8 cellular contexts compared by ENCODE assay signal in the genomic region with DNA sequence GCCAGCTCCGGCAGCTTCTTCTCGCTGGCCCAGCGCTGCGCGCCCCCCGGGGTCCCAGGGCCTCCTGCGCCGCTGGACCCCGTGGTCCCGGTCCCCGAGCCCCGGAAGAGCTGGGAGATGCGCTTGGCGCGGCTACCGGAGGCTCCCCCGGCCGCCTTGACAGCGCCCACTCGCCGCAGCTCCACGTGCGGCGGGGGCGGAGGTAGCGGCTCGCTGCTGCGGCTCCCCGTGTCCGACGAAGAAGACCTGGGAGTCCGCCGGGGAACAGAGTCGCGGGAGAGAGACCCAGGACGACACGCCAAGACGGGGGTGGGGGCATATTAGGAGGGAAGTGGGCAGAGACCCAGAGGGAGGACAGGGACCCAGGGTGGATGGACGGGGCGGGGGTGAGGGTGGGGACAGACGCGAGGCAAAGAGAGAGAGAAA. TPM values are rescaled to one million over a fixed set of nuclear protein-coding genes. Genes with fewer than 3 reads are reported as not detected.
DNase-seq lines count a peak whose midpoint lies in the region; ATAC-seq, FAIRE-seq and TF ChIP-seq lines count a peak whose summit lies in the region.

No MANE protein-coding gene starts in this region.

- H3F3A ChIP-seq in PC-3 (ENCODE audit: low read length, unreplicated experiment): no peaks in the 10 kb centered on the region

- H4K20me1 ChIP-seq in PC-3 (ENCODE audit: low read length): no peaks in the 10 kb centered on the region

- peaks cover 34% of the 10 kb centered on the region for H3K36me3 Mint-ChIP-seq in Caco-2 (ENCODE audit: insufficient read depth, unreplicated experiment)
- H3K36me3 Mint-ChIP-seq in activated CD4-positive, alpha-beta memory T cell treated with anti-CD3 and anti-CD28 coated beads, Interleukin-2, amount 10 ng/mL, durations not matched to agents 7 days and 5 days (ENCODE audit: low read depth): no peaks in the 10 kb centered on the region

- peak overlapping the region; percentile 57; the same call in 1 of the 2 replicates for H3K4me2 ChIP-seq in PC-3 (ENCODE audit: low read length)

- no peaks in the 10 kb centered on the region for H3K79me2 ChIP-seq in PC-3 (ENCODE audit: low read length)

- peak overlapping the region; percentile 42; the same call in 1 of the 2 replicates for H2AFZ ChIP-seq in PC-3 (ENCODE audit: low read length)

- H3K4me1 Mint-ChIP-seq in Caco-2 (ENCODE audit: low read depth, unreplicated experiment): peaks cover 41% of the 10 kb centered on the region
- peaks cover 22% of the 10 kb centered on the region for H3K4me1 Mint-ChIP-seq in activated CD4-positive, alpha-beta memory T cell treated with anti-CD3 and anti-CD28 coated beads, Interleukin-2, amount 10 ng/mL, durations not matched to agents 7 days and 5 days

- H3K9me2 ChIP-seq in PC-3 (replicated peaks; ENCODE audit: low read length): no peaks in the 10 kb centered on the region

- H3K4me3 ChIP-seq in Caco-2 (ENCODE audit: low read depth, low read length) (peak overlapping the region; percentile 79), PC-3 (ENCODE audit: low read length) (no peak overlapping the region), esophagus (ENCODE audit: low read depth in 1 of 2, low read length in 2 of 2) (peak overlapping the region; percentile 55 to 67), pancreas (peak overlapping the region; percentile 35 to 80 (median 60))

- peaks cover 22% of the 10 kb centered on the region for H3K4me1 ChIP-seq in Caco-2
- no peaks in the 10 kb centered on the region; the same call in 1 of the 2 replicates for H3K4me1 ChIP-seq in PC-3 (ENCODE audit: insufficient read depth, low read length)
- H3K4me1 ChIP-seq in esophagus (ENCODE audit: control insufficient read depth in 2 of 2, insufficient read depth in 2 of 2, low read length in 1 of 2): peaks cover 3 to 20% of the 10 kb centered on the region in 2 donors
- H3K4me1 ChIP-seq in pancreas: peaks cover 0 to 10% (median 7%) of the 10 kb centered on the region in 3 donors

- no peak overlapping the region for H3K27ac Mint-ChIP-seq in Caco-2 (ENCODE audit: unreplicated experiment)
- no peak overlapping the region for H3K27ac Mint-ChIP-seq in activated CD4-positive, alpha-beta memory T cell treated with anti-CD3 and anti-CD28 coated beads, Interleukin-2, amount 10 ng/mL, durations not matched to agents 7 days and 5 days

- H3K9me3 ChIP-seq in Caco-2 (no peaks in the 10 kb centered on the region), PC-3 (ENCODE audit: low read length) (no peaks in the 10 kb centered on the region), esophagus (ENCODE audit: control insufficient read depth in 2 of 2, insufficient read depth in 1 of 2, low read depth in 1 of 2, low read length in 1 of 2) (peaks cover 0 to 2% of the 10 kb centered on the region in 2 donors), pancreas (no peaks in the 10 kb centered on the region)

- no peak overlapping the region for H3K27ac ChIP-seq in PC-3 (ENCODE audit: low read length)
- H3K27ac ChIP-seq in esophagus (ENCODE audit: low read depth in 2 of 2, low read length in 1 of 2): peak overlapping the region; percentile 66 to 70
- peak overlapping the region; percentile 81 to 92 (median 90) for H3K27ac ChIP-seq in pancreas

- POLR2A ChIA-PET in Caco-2 (lab: Charles Lee): interaction anchor here (0.8 to 1.1 kb wide), 3 partner anchors 26 to 121 kb away, joined by 5 to 8 read pairs (median 8); partner anchors contain the start of gene RPL18
- POLR2A ChIA-PET in PC-3 (lab: Charles Lee; ENCODE audit: unreplicated experiment): interaction anchor here (0.6 kb wide), 1 partner anchor 394 kb away, joined by 5 read pairs; no protein-coding TSS in a partner anchor
- POLR2A ChIA-PET in activated CD4-positive, alpha-beta memory T cell treated with anti-CD3 and anti-CD28 coated beads, Interleukin-2, amount 10 ng/mL, durations not matched to agents 7 days and 5 days (lab: Charles Lee): interaction anchor here (0.8 to 2.6 kb wide), 8 partner anchors 9 to 116 kb away, joined by 3 to 11 read pairs (median 4); partner anchors contain the start of gene CA11

- intact Hi-C loops in Caco-2 (cut with micrococcal nuclease; ENCODE audit: unreplicated experiment) (loop anchor here (1.0 kb wide), 1 partner anchor 13 kb away; the partner anchor contains the start of gene FUT1), PC-3 (cut with micrococcal nuclease) (no loop called here), pancreas (cut with DNase I) (no loop called here)

- H3K9ac ChIP-seq in PC-3 (ENCODE audit: low read length): no peak overlapping the region

- no peak for DNase-seq in Caco-2
- no peak for DNase-seq in PC-3
- DNase-seq in pancreas: peak in 3 of 6 donors; percentile 57 to 67 (median 59)
- no peak for DNase-seq in NCI-H2196 treated with DMSO at 0.1 percent for 48 hours (lab: John Stamatoyannopoulos, UW; ENCODE audit: unreplicated experiment)
- no peak for DNase-seq in HK-2 (ENCODE audit: unreplicated experiment)
- DNase-seq in activated CD4-positive, alpha-beta memory T cell treated with anti-CD3 and anti-CD28 coated beads, Interleukin-2, amount 10 ng/mL, durations not matched to agents 7 days and 5 days: no peak

- CTCF ChIA-PET in Caco-2 (lab: Charles Lee) (interaction anchor here (0.5 to 2.9 kb wide), 12 partner anchors 15 to 112 kb away, joined by 3 to 37 read pairs (median 8); partner anchors contain the start of genes CA11 and FUT2), PC-3 (lab: Charles Lee) (interaction anchor here (1.3 kb wide), 1 partner anchor 93 kb away, joined by 5 read pairs; the partner anchor contains the start of gene CA11)
- CTCF ChIA-PET in activated CD4-positive, alpha-beta memory T cell treated with anti-CD3 and anti-CD28 coated beads, Interleukin-2, amount 10 ng/mL, durations not matched to agents 7 days and 5 days (lab: Charles Lee): interaction anchor here (0.6 to 2.2 kb wide), 10 partner anchors 11 to 388 kb away, joined by 3 to 14 read pairs (median 6); partner anchors contain the start of gene CA11

- no peak for TF ChIP-seq CTCF in Caco-2 (IDR thresholded peaks at IDR 0.05; ENCODE audit: insufficient read depth in 1 of 2, low read depth in 1 of 2, low read length in 1 of 2, severe bottlenecking in 1 of 2, unreplicated experiment in 1 of 2)
- no peak for TF ChIP-seq CTCF in PC-3 (conservative IDR thresholded peaks at IDR 0.05; ENCODE audit: low read depth, low read length)
- TF ChIP-seq CTCF in pancreas (IDR thresholded peaks at IDR 0.05): no peak

- peak overlapping the region; percentile 59 for H3K4me3 Mint-ChIP-seq in Caco-2 (ENCODE audit: unreplicated experiment)
- H3K4me3 Mint-ChIP-seq in activated CD4-positive, alpha-beta memory T cell treated with anti-CD3 and anti-CD28 coated beads, Interleukin-2, amount 10 ng/mL, durations not matched to agents 7 days and 5 days: no peak overlapping the region

- FAIRE-seq in pancreas (lab: Jason Lieb, UNC): no peak

- no peaks in the 10 kb centered on the region for H3K36me3 ChIP-seq in Caco-2 (ENCODE audit: control insufficient read depth, insufficient read depth, low read length)
- no peaks in the 10 kb centered on the region for H3K36me3 ChIP-seq in PC-3 (ENCODE audit: low read depth, low read length)
- H3K36me3 ChIP-seq in esophagus (ENCODE audit: control insufficient read depth in 2 of 2, insufficient read depth in 2 of 2, low read length in 1 of 2): no peaks in the 10 kb centered on the region
- H3K36me3 ChIP-seq in pancreas: no peaks in the 10 kb centered on the region

- WGBS in esophagus, 2 donors: 2 to 3% methylated on average over 39 to 42 of the region's 42 CpGs
- WGBS in pancreas, 2 donors: 4 to 5% methylated on average over 34 to 42 of the region's 42 CpGs

- no peaks in the 10 kb centered on the region for H3K27me3 Mint-ChIP-seq in Caco-2 (ENCODE audit: insufficient read depth, unreplicated experiment)
- peaks cover 6% of the 10 kb centered on the region for H3K27me3 Mint-ChIP-seq in activated CD4-positive, alpha-beta memory T cell treated with anti-CD3 and anti-CD28 coated beads, Interleukin-2, amount 10 ng/mL, durations not matched to agents 7 days and 5 days

- no peak for ATAC-seq in PC-3
- peak in 2 of 4 donors; percentile 0 to 1 for ATAC-seq in pancreas
- no peak for ATAC-seq in GM19452 (IDR thresholded peaks at IDR 0.05; ENCODE audit: unreplicated experiment)

- BruUV-seq in Caco-2 (replicated peaks; lab: Mats Ljungman, UMichigan) (no TSS peak), PC-3 (replicated peaks; lab: Mats Ljungman, UMichigan) (no TSS peak)

- H3K27me3 ChIP-seq in Caco-2 (replicated peaks; ENCODE audit: control insufficient read depth, insufficient read depth, low read length): no peaks in the 10 kb centered on the region
- no peaks in the 10 kb centered on the region for H3K27me3 ChIP-seq in PC-3 (ENCODE audit: low read length)
- no peaks in the 10 kb centered on the region for H3K27me3 ChIP-seq in esophagus (ENCODE audit: control insufficient read depth in 1 of 2, insufficient read depth in 2 of 2, low read length in 2 of 2)
- H3K27me3 ChIP-seq in pancreas: no peaks in the 10 kb centered on the region

- H3K9me3 Mint-ChIP-seq in Caco-2 (ENCODE audit: unreplicated experiment): no peaks in the 10 kb centered on the region
- no peaks in the 10 kb centered on the region for H3K9me3 Mint-ChIP-seq in activated CD4-positive, alpha-beta memory T cell treated with anti-CD3 and anti-CD28 coated beads, Interleukin-2, amount 10 ng/mL, durations not matched to agents 7 days and 5 days

RNA-seq across cellular contexts. Expression of gene RASIP1, which starts 1.0 kb away (rescaled TPM):
- total RNA-seq in Caco-2 (2022): 5.4 and 5.9 TPM in 2 replicates
- 0.40 and 0.51 TPM in 2 replicates for total RNA-seq in PC-3 (2014; rRNA removed)
- 10 to 100 TPM in 1 of 2 donors, 1 to 10 TPM in 1; 7.0 to 11.4 TPM for polyA plus RNA-seq in esophagus
- 1 to 10 TPM; 5.3 to 9.6 (median 6.5) TPM for total RNA-seq in pancreas
- polyA plus RNA-seq in pancreas: 10 to 100 TPM; 16.2 to 40.9 TPM
- total RNA-seq in activated CD4-positive, alpha-beta memory T cell treated with anti-CD3 and anti-CD28 coated beads, Interleukin-2, amount 10 ng/mL, durations not matched to agents 7 days and 5 days: under 1 TPM; 0.05 to 0.15 TPM

RNA-seq across cellular contexts. Expression of gene IZUMO1, which starts 7.3 kb away (rescaled TPM):
- total RNA-seq in Caco-2 (2022): 8.9 and 10.3 TPM in 2 replicates
- not detected in 2 replicates for total RNA-seq in PC-3 (2014; rRNA removed)
- under 1 TPM; 0.16 to 0.39 TPM for polyA plus RNA-seq in esophagus
- total RNA-seq in pancreas: 1 to 10 TPM in 4 of 6 donors, under 1 TPM in 2; 0.73 to 4.6 (median 1.9) TPM
- 1 to 10 TPM; 1.9 to 3.8 TPM for polyA plus RNA-seq in pancreas
- not detected for total RNA-seq in activated CD4-positive, alpha-beta memory T cell treated with anti-CD3 and anti-CD28 coated beads, Interleukin-2, amount 10 ng/mL, durations not matched to agents 7 days and 5 days

RNA-seq across cellular contexts. Expression of gene FUT1, which starts 13.0 kb away (rescaled TPM):
- total RNA-seq in Caco-2 (2022) (26.1 and 30.5 TPM in 2 replicates), PC-3 (2014; rRNA removed) (4.6 and 4.8 TPM in 2 replicates), pancreas (10 to 100 TPM in 4 of 6 donors, 1 to 10 TPM in 2; 6.5 to 29.7 (median 12.6) TPM)
- polyA plus RNA-seq in esophagus (1 to 10 TPM; 1.1 to 2.4 TPM), pancreas (10 to 100 TPM in 1 of 2 donors, 1 to 10 TPM in 1; 7.7 to 12.7 TPM)
- total RNA-seq in activated CD4-positive, alpha-beta memory T cell treated with anti-CD3 and anti-CD28 coated beads, Interleukin-2, amount 10 ng/mL, durations not matched to agents 7 days and 5 days: under 1 TPM; 0.28 to 0.45 TPM

RNA-seq across cellular contexts. Expression of gene FGF21, which starts 15.9 kb away (rescaled TPM):
- 1.9 and 3.0 TPM in 2 replicates for total RNA-seq in Caco-2 (2022)
- total RNA-seq in PC-3 (2014; rRNA removed): not detected in 2 replicates
- not detected for polyA plus RNA-seq in esophagus
- under 1 TPM in 1 of 6 donors, not detected in 5; 0.51 TPM for total RNA-seq in pancreas
- polyA plus RNA-seq in pancreas: not detected
- total RNA-seq in activated CD4-positive, alpha-beta memory T cell treated with anti-CD3 and anti-CD28 coated beads, Interleukin-2, amount 10 ng/mL, durations not matched to agents 7 days and 5 days: not detected

RNA-seq across cellular contexts. Expression of gene MAMSTR, which starts 19.9 kb away (rescaled TPM):
- total RNA-seq in Caco-2 (2022) (1.7 and 1.9 TPM in 2 replicates), PC-3 (2014; rRNA removed) (0.18 and 0.40 TPM in 2 replicates), pancreas (1 to 10 TPM in 2 of 6 donors, under 1 TPM in 4; 0.51 to 2.6 (median 0.84) TPM)
- polyA plus RNA-seq in esophagus (1 to 10 TPM in 1 of 2 donors, under 1 TPM in 1; 0.96 to 1.6 TPM), pancreas (1 to 10 TPM; 1.5 to 2.3 TPM)
- 1 to 10 TPM in 1 of 2 experiments, under 1 TPM in 1; 0.88 to 1.2 TPM for total RNA-seq in activated CD4-positive, alpha-beta memory T cell treated with anti-CD3 and anti-CD28 coated beads, Interleukin-2, amount 10 ng/mL, durations not matched to agents 7 days and 5 days
